Comparison of ENCODE assay signal across 15 cellular contexts in the genomic region with DNA sequence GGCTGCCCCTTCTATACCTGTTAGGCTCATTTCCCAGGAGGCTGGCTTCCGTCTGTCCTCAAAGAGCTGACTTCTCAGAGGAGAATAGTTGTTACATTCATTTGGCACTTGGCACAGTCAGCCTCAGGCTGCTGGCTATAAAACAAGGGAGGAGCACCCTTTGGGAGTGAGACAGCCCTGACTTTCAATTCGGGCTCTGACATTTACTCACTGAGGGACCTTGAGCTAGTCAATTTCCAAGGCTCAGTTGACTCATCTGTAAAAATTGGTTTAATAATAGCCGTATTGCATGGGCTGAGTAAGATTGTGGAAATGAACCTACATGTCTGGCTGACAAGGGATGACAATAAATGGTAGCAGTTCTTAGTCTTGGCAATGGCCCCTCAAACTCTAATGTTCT. TPM values are rescaled to one million over a fixed set of nuclear protein-coding genes. Genes with fewer than 3 reads are reported as not detected.
A peak's percentile ranks its signal among the peaks of the same experiment; 100 is the strongest.
DNase-seq lines count a peak whose midpoint lies in the region; ATAC-seq and TF ChIP-seq lines count a peak whose summit lies in the region.
"Had no signal": no experiment of that assay in that cellular context is flagged by ENCODE, and none has a peak within 500 bp of the region (broad histone marks: within the 10 kb centered on the region; RNA-seq: fewer than 3 reads in every experiment).

No MANE protein-coding gene starts in this region.

- CTCF ChIA-PET in Caco-2 (lab: Charles Lee): interaction anchor here (0.6 to 1.0 kb wide), 2 partner anchors 22 to 111 kb away, joined by 3 to 4 read pairs; partner anchors contain the start of gene STRIP1

- H3K36me3 ChIP-seq in Caco-2 (ENCODE audit: control insufficient read depth, insufficient read depth, low read length): peaks cover 1% of the 10 kb centered on the region

- POLR2A ChIA-PET in Caco-2 (lab: Charles Lee): no interaction called here

- BruUV-seq in Caco-2 (replicated peaks; lab: Mats Ljungman, UMichigan): no TSS peak

- H3K4me3 ChIP-seq in Caco-2 (ENCODE audit: low read depth, low read length): no peak overlapping the region

- H3K27me3 ChIP-seq in Caco-2 (replicated peaks; ENCODE audit: control insufficient read depth, insufficient read depth, low read length): no peaks in the 10 kb centered on the region

- ATAC-seq in omental fat pad (ENCODE audit: low FRiP score): peak; percentile 63

- no peak for TF ChIP-seq CTCF in omental fat pad (IDR thresholded peaks at IDR 0.05)
- no peak for TF ChIP-seq CTCF in Caco-2 (IDR thresholded peaks at IDR 0.05; ENCODE audit: insufficient read depth in 1 of 2, low read depth in 1 of 2, low read length in 1 of 2, severe bottlenecking in 1 of 2, unreplicated experiment in 1 of 2)

- intact Hi-C loops in Caco-2 (cut with micrococcal nuclease; ENCODE audit: unreplicated experiment): no loop called here

- H3K9me3 Mint-ChIP-seq in Caco-2 (ENCODE audit: unreplicated experiment): no peaks in the 10 kb centered on the region
- H3K9me3 Mint-ChIP-seq: nephron progenitor cell had no signal

- H3K4me3 Mint-ChIP-seq in Caco-2 (ENCODE audit: unreplicated experiment): no peak overlapping the region

- H3K27me3 Mint-ChIP-seq in Caco-2 (ENCODE audit: insufficient read depth, unreplicated experiment): no peaks in the 10 kb centered on the region

- H3K36me3 Mint-ChIP-seq in Caco-2 (ENCODE audit: insufficient read depth, unreplicated experiment): peaks cover 58% of the 10 kb centered on the region

- in situ Hi-C loops in G401 (cut with HindIII; ENCODE audit: low sequenced_read_pairs): no loop called here

- no peaks in the 10 kb centered on the region for H3K9me3 ChIP-seq in Caco-2

- H3K4me1 ChIP-seq in Caco-2: no peaks in the 10 kb centered on the region

- peak overlapping the region; percentile 71 for H3K27ac ChIP-seq in epithelial cell of prostate
- H3K27ac ChIP-seq: C4-2B had no signal

- H3K27ac Mint-ChIP-seq in Caco-2 (ENCODE audit: unreplicated experiment): no peak overlapping the region
- H3K27ac Mint-ChIP-seq: nephron progenitor cell had no signal

- H3K4me1 Mint-ChIP-seq in Caco-2 (ENCODE audit: low read depth, unreplicated experiment): no peaks in the 10 kb centered on the region

- DNase-seq in AG20443 (ENCODE audit: low spot score): peak; percentile 76
- DNase-seq in NCI-H226: peak; percentile 57
- DNase-seq in epithelial cell of prostate (ENCODE audit: low read depth, low spot score): peak; percentile 52
- no peak for DNase-seq in omental fat pad (ENCODE audit: low spot score)
- DNase-seq in NCI-H146 treated with DMSO at 0.1 percent for 48 hours (lab: John Stamatoyannopoulos, UW; ENCODE audit: unreplicated experiment): no peak
- no peak for DNase-seq in G401 (ENCODE audit: low spot score)
- no peak for DNase-seq in HK-2 (ENCODE audit: unreplicated experiment)
- DNase-seq in Caco-2: no peak
- DNase-seq: activated naive CD4-positive, alpha-beta T cell treated with Interleukin-2 at 50 U/mL for 16 hours; Kasumi-1; kidney glomerular epithelial cell; nephron progenitor cell had no signal

RNA-seq across cellular contexts. Expression of gene ALX3, which starts 13.7 kb away (rescaled TPM):
- not detected for total RNA-seq in omental fat pad
- not detected in 2 replicates for total RNA-seq in G401 (2014; rRNA removed; shearing (Covaris generic))
- total RNA-seq in Caco-2 (2022): not detected in 2 replicates
- total RNA-seq: cerebellum; T-helper 1 cell treated with Interleukin-12 subunit alpha and Interleukin-12 subunit beta and Interleukin-4 antibody, amounts not matched to agents 30 ng/mL and 1 ng/mL, for 36 hours had no signal

RNA-seq across cellular contexts. Expression of gene STRIP1, which starts 22.4 kb away (rescaled TPM):
- 10 to 100 TPM; 36.7 to 50.7 (median 46.1) TPM for total RNA-seq in omental fat pad
- 28.1 and 28.3 TPM in 2 replicates for total RNA-seq in G401 (2014; rRNA removed; shearing (Covaris generic))
- 32.8 and 36.1 TPM in 2 replicates for total RNA-seq in Caco-2 (2022)

RNA-seq across cellular contexts. Expression of gene UBL4B, which starts 55.5 kb away (rescaled TPM):
- total RNA-seq in omental fat pad (under 1 TPM in 2 of 4 donors, not detected in 2; 0.46 to 0.63 TPM), Caco-2 (2022) (not detected in 2 replicates)
- not detected in 2 replicates for total RNA-seq in G401 (2014; rRNA removed; shearing (Covaris generic))
- total RNA-seq: cerebellum; T-helper 1 cell treated with Interleukin-12 subunit alpha and Interleukin-12 subunit beta and Interleukin-4 antibody, amounts not matched to agents 30 ng/mL and 1 ng/mL, for 36 hours had no signal

Comparison
In these comparisons a context has a peak if more than half of its experiments do, and no peak if none do; other contexts are left out.
1. DNase-seq: peak in AG20443 (single experiment), NCI-H226 (single experiment) and epithelial cell of prostate (single experiment); none in omental fat pad (single experiment), NCI-H146 treated with DMSO at 0.1 percent for 48 hours (single experiment), G401 (single experiment), HK-2 (single experiment) and Caco-2 (0 of 2).